ENCODE assay signal across 26 cellular contexts in the genomic region with DNA sequence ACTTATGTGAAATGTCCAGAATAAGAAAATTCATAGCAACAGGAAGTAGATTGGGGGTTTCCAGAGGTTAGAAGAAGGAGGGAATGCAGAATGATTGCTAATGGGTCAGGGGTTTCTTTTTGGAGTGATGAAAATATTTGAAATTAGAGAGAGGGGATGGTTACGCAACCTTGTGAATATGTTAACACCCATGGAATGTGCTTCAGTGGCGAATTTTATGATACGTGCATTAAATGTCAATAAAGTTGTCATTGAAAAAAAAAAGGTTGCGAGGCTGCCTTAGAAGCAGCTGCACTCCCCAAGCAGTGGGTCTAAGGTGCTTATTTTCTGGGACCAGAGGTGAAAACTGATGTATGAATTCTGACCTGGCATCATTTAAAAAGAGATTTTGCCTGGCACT.
"Had no signal": no experiment of that assay in that cellular context is flagged by ENCODE, and none has a peak within 500 bp of the region (broad histone marks: within the 10 kb centered on the region; RNA-seq: fewer than 3 reads in every experiment).

No MANE protein-coding gene starts in this region.

- H3K4me3 ChIP-seq: adrenal gland, sigmoid colon, uterus had no signal

- H3K79me2 ChIP-seq: parathyroid adenoma had no signal

- H3K9ac ChIP-seq: parathyroid adenoma had no signal

- H2AFZ ChIP-seq: parathyroid adenoma had no signal

- H3K27me3 ChIP-seq: adrenal gland, sigmoid colon, uterus had no signal

- H3K9me3 ChIP-seq: adrenal gland, sigmoid colon, uterus had no signal

- ATAC-seq: activated naive CD4-positive, alpha-beta T cell treated with anti-CD3 and anti-CD28 coated beads, Interleukin-2, amount 50 U/mL, for 72 hours; activated T-helper 17 cell treated with anti-CD3 and anti-CD28 coated beads, Interleukin-2, amount 50 U/mL, for 72 hours; effector memory CD8-positive, alpha-beta T cell; esophagus mucosa; natural killer cell treated with Interleukin-12 subunit alpha and Interleukin-12 subunit beta and Interleukin-15 and Interleukin-18, amount 100 ng/mL, for 72 hours; stimulated activated naive B cell treated with anti-CD40 and anti-IgM and Interleukin-4, amounts not matched to agents 10 μg/mL and 1 μg/mL and 100 μg/mL, for 72 hours; WTC11 had no signal

- FAIRE-seq: colon, endothelial cell of umbilical vein, frontal cortex, islet of Langerhans had no signal

- H3K36me3 ChIP-seq: adrenal gland, sigmoid colon, uterus had no signal

- H3K4me1 ChIP-seq: adrenal gland, parathyroid adenoma, sigmoid colon, uterus had no signal

- H3K27ac ChIP-seq: adrenal gland, parathyroid adenoma, sigmoid colon, uterus had no signal

- DNase-seq: activated CD4-positive, alpha-beta T cell treated with anti-CD3 and anti-CD28 coated beads, Interleukin-2, amount 50 U/mL, for 4 hours; activated CD8-positive, alpha-beta memory T cell treated with anti-CD3 and anti-CD28 coated beads for 24 hours; activated CD8-positive, alpha-beta memory T cell treated with anti-CD3 and anti-CD28 coated beads, Interleukin-2, amount 50 U/mL, for 4 hours; activated T-cell treated with anti-CD3 and anti-CD28 coated beads, Interleukin-2, amount 50 U/mL, for 24 hours; adrenal gland; central memory CD4-positive, alpha-beta T cell; effector memory CD8-positive, alpha-beta T cell; glutamatergic neuron; hippocampal formation; sigmoid colon; stimulated activated CD4-positive, alpha-beta T cell treated with anti-CD3 and anti-CD28 coated beads, Interleukin-2, amount 100 ng/mL, for 48 hours; stimulated activated CD8-positive, alpha-beta memory T cell treated with anti-CD3 and anti-CD28 coated beads, Interleukin-4, amount 100 ng/mL, for 48 hours; stimulated activated naive B cell treated with anti-CD40 and anti-IgM and Interleukin-4, amounts not matched to agents 10 μg/mL and 1 μg/mL and 100 μg/mL, for 72 hours; T1000; trophoblast cell; uterus had no signal
